21 cellular contexts compared by ENCODE assay signal in the genomic region with DNA sequence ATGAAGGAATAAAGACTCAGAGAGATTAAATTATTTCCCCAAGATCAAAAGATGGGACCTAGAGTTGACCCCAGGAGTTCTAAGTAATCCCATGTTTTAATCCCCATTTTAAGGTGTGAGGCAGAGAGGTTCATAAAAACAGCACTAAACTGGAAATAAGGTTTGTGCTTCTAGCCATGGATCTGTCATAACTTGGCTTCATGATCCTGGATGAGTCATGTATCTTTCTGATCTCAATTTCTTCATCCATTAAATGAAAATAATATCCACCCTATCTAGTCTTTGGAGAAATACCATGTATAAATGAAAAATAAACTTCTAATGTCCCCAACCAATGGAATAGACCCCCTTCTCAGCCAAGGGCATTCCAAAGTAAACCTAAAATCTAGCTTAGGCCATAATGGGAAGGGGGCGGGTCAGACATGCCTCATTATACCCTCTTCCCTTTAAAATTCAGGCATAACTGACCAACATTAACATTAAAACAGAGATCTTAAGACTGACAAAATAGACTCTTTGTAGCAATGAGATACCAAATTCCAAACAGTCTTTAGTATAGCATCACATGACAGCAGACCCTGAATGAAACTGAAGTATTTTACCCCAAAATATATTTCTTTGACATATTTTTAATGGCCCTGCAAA. TPM values are rescaled to one million over a fixed set of nuclear protein-coding genes. Genes with fewer than 3 reads are reported as not detected.
DNase-seq lines count a peak whose midpoint lies in the region; ATAC-seq and TF ChIP-seq lines count a peak whose summit lies in the region.
"Had no signal": no experiment of that assay in that cellular context is flagged by ENCODE, and none has a peak within 500 bp of the region (broad histone marks: within the 10 kb centered on the region; RNA-seq: fewer than 3 reads in every experiment).

No MANE protein-coding gene starts in this region.

- H3K79me2 ChIP-seq in PC-3 (ENCODE audit: low read length) (no peaks in the 10 kb centered on the region), osteoblast (ENCODE audit: insufficient read depth, low read length) (no peaks in the 10 kb centered on the region)

- H3K27ac ChIP-seq in PC-3 (ENCODE audit: low read length) = no peak overlapping the region
- H3K27ac ChIP-seq in osteoblast (ENCODE audit: low read depth, low read length) = peak overlapping the region; percentile 3
- H3K27ac ChIP-seq: heart right ventricle, neural progenitor cell had no signal

- no peaks in the 10 kb centered on the region for H3K27me3 Mint-ChIP-seq in activated naive CD4-positive, alpha-beta T cell treated with anti-CD3 and anti-CD28 coated beads for 36 hours (ENCODE audit: low read depth)
- H3K27me3 Mint-ChIP-seq: activated CD4-positive, alpha-beta T cell treated with anti-CD3 and anti-CD28 coated beads, Interleukin-2, amount 10 ng/mL, durations not matched to agents 24 days and 14 days; B cell had no signal

- no peak overlapping the region for H3K27ac Mint-ChIP-seq in activated naive CD4-positive, alpha-beta T cell treated with anti-CD3 and anti-CD28 coated beads for 36 hours
- H3K27ac Mint-ChIP-seq: activated CD4-positive, alpha-beta T cell treated with anti-CD3 and anti-CD28 coated beads, Interleukin-2, amount 10 ng/mL, durations not matched to agents 24 days and 14 days; activated naive CD4-positive, alpha-beta T cell treated with anti-CD3 and anti-CD28 coated beads, Interleukin-2, amount 50 U/mL, for 72 hours; B cell; mesothelial cell of epicardium; neural progenitor cell had no signal

- intact Hi-C loops in PC-3 (cut with micrococcal nuclease) = no loop called here
- intact Hi-C loops in activated naive CD4-positive, alpha-beta T cell treated with anti-CD3 and anti-CD28 coated beads for 36 hours (cut with micrococcal nuclease) = no loop called here

- H3K4me1 ChIP-seq in PC-3 (ENCODE audit: insufficient read depth, low read length) = peaks cover 14% of the 10 kb centered on the region
- peaks cover 7% of the 10 kb centered on the region for H3K4me1 ChIP-seq in osteoblast (ENCODE audit: insufficient read depth, low read length)
- H3K4me1 ChIP-seq: neural progenitor cell had no signal

- H3K4me3 Mint-ChIP-seq in activated naive CD4-positive, alpha-beta T cell treated with anti-CD3 and anti-CD28 coated beads for 36 hours = no peak overlapping the region
- H3K4me3 Mint-ChIP-seq: activated CD4-positive, alpha-beta T cell treated with anti-CD3 and anti-CD28 coated beads, Interleukin-2, amount 10 ng/mL, durations not matched to agents 24 days and 14 days; B cell; mesothelial cell of epicardium; neural progenitor cell had no signal

- H3K36me3 ChIP-seq in PC-3 (ENCODE audit: low read depth, low read length) = no peaks in the 10 kb centered on the region
- H3K36me3 ChIP-seq in osteoblast (ENCODE audit: insufficient read depth, low read length) = no peaks in the 10 kb centered on the region
- H3K36me3 ChIP-seq: heart right ventricle, neural progenitor cell had no signal

- ATAC-seq in PC-3 = peak; percentile 80
- ATAC-seq in esophagus mucosa = peak; percentile 29
- no peak for ATAC-seq in GM21825 (IDR thresholded peaks at IDR 0.05; ENCODE audit: unreplicated experiment)
- ATAC-seq: activated naive CD4-positive, alpha-beta T cell treated with anti-CD3 and anti-CD28 coated beads, Interleukin-2, amount 50 U/mL, for 72 hours had no signal

- BruUV-seq in PC-3 (replicated peaks; lab: Mats Ljungman, UMichigan) = no TSS peak

- H3K4me2 ChIP-seq in PC-3 (ENCODE audit: low read length) = no peak overlapping the region
- H3K4me2 ChIP-seq in osteoblast (ENCODE audit: insufficient read depth, low read length) = no peak overlapping the region
- H3K4me2 ChIP-seq: neural progenitor cell had no signal

- POLR2A ChIA-PET in PC-3 (lab: Charles Lee; ENCODE audit: unreplicated experiment) = no interaction called here

- H3K4me3 ChIP-seq in PC-3 (ENCODE audit: low read length) (no peak overlapping the region), osteoblast (ENCODE audit: insufficient read depth, low read length) (no peak overlapping the region)
- H3K4me3 ChIP-seq: heart right ventricle, neural progenitor cell had no signal

- H2AFZ ChIP-seq in PC-3 (ENCODE audit: low read length) = no peak overlapping the region
- no peak overlapping the region for H2AFZ ChIP-seq in osteoblast (ENCODE audit: low read length)
- H2AFZ ChIP-seq: neural progenitor cell had no signal

- no peaks in the 10 kb centered on the region for H3K9me2 ChIP-seq in PC-3 (replicated peaks; ENCODE audit: low read length)

- H3K36me3 Mint-ChIP-seq in activated naive CD4-positive, alpha-beta T cell treated with anti-CD3 and anti-CD28 coated beads for 36 hours (ENCODE audit: low read depth) = no peaks in the 10 kb centered on the region
- H3K36me3 Mint-ChIP-seq: activated naive CD4-positive, alpha-beta T cell treated with anti-CD3 and anti-CD28 coated beads, Interleukin-2, amount 50 U/mL, for 72 hours; mesothelial cell of epicardium; neural progenitor cell had no signal

- no peaks in the 10 kb centered on the region for H3K9me3 ChIP-seq in PC-3 (ENCODE audit: low read length)
- H3K9me3 ChIP-seq in osteoblast (ENCODE audit: low read depth, low read length) = no peaks in the 10 kb centered on the region
- H3K9me3 ChIP-seq: heart right ventricle had no signal

- H3F3A ChIP-seq in PC-3 (ENCODE audit: low read length, unreplicated experiment) = no peaks in the 10 kb centered on the region

- no peak for TF ChIP-seq CTCF in PC-3 (conservative IDR thresholded peaks at IDR 0.05; ENCODE audit: low read depth, low read length)
- TF ChIP-seq CTCF in osteoblast (IDR thresholded peaks at IDR 0.05; ENCODE audit: extremely low read depth, low read depth, low read length) = no peak

- no peaks in the 10 kb centered on the region for H4K20me1 ChIP-seq in PC-3 (ENCODE audit: low read length)
- H4K20me1 ChIP-seq in osteoblast (ENCODE audit: insufficient read depth, low read length) = no peaks in the 10 kb centered on the region

- no peak overlapping the region for H3K9ac ChIP-seq in PC-3 (ENCODE audit: low read length)
- H3K9ac ChIP-seq: neural progenitor cell had no signal

- H3K4me1 Mint-ChIP-seq in activated naive CD4-positive, alpha-beta T cell treated with anti-CD3 and anti-CD28 coated beads for 36 hours (ENCODE audit: low read depth) = no peaks in the 10 kb centered on the region
- H3K4me1 Mint-ChIP-seq: activated CD4-positive, alpha-beta T cell treated with anti-CD3 and anti-CD28 coated beads, Interleukin-2, amount 10 ng/mL, durations not matched to agents 24 days and 14 days; B cell; mesothelial cell of epicardium; neural progenitor cell had no signal

- H3K27me3 ChIP-seq in PC-3 (ENCODE audit: low read length) (no peaks in the 10 kb centered on the region), osteoblast (ENCODE audit: insufficient read depth, low read length) (no peaks in the 10 kb centered on the region)
- H3K27me3 ChIP-seq: heart right ventricle, neural progenitor cell had no signal

- CTCF ChIA-PET in PC-3 (lab: Charles Lee) = interaction anchor here (0.6 kb wide), 1 partner anchor 154 kb away, joined by 7 read pairs; no protein-coding TSS in a partner anchor
- CTCF ChIA-PET in activated naive CD4-positive, alpha-beta T cell treated with anti-CD3 and anti-CD28 coated beads for 36 hours (lab: Charles Lee) = no interaction called here

- DNase-seq in AG20443 (ENCODE audit: low spot score) (peak; percentile 27), PC-3 (peak; percentile 62), osteoblast (ENCODE audit: insufficient read length, low spot score, missing footprints) (no peak), GOT3 (lab: John Stamatoyannopoulos, UW) (no peak), nucleus accumbens (lab: John Stamatoyannopoulos, UW) (no peak)
- DNase-seq in activated naive CD4-positive, alpha-beta T cell treated with anti-CD3 and anti-CD28 coated beads for 36 hours = no peak
- DNase-seq: activated CD4-positive, alpha-beta T cell treated with anti-CD3 and anti-CD28 coated beads, Interleukin-2, amount 10 ng/mL, durations not matched to agents 24 days and 14 days; Calu3; caudate nucleus; GF-D8; heart right ventricle; islet precursor cell; NCI-H1930; NCI-H69; stimulated activated CD4-positive, alpha-beta T cell treated with anti-CD3 and anti-CD28 coated beads, Interleukin-1b, Interleukin-23, amount 100 ng/mL, for 48 hours had no signal

- H3K9me3 Mint-ChIP-seq in activated naive CD4-positive, alpha-beta T cell treated with anti-CD3 and anti-CD28 coated beads for 36 hours = no peaks in the 10 kb centered on the region
- H3K9me3 Mint-ChIP-seq: activated CD4-positive, alpha-beta T cell treated with anti-CD3 and anti-CD28 coated beads, Interleukin-2, amount 10 ng/mL, durations not matched to agents 24 days and 14 days; activated naive CD4-positive, alpha-beta T cell treated with anti-CD3 and anti-CD28 coated beads, Interleukin-2, amount 50 U/mL, for 72 hours; mesothelial cell of epicardium; neural progenitor cell had no signal

RNA-seq across cellular contexts. Expression of a gene that starts 47.8 kb away (rescaled TPM):
- total RNA-seq in PC-3 (2014; rRNA removed) = 16.3 and 20.4 TPM in 2 replicates
- 1.3 TPM for total RNA-seq in esophagus mucosa
- 36.5 and 36.6 TPM in 2 replicates for total RNA-seq in osteoblast
- 1 to 10 TPM; 2.7 to 3.5 TPM for total RNA-seq in activated naive CD4-positive, alpha-beta T cell treated with anti-CD3 and anti-CD28 coated beads for 36 hours

Comparison
In these comparisons a context has a peak if more than half of its experiments do, and no peak if none do; other contexts are left out.
1. DNase-seq: peak in AG20443 (single experiment) and PC-3 (single experiment); none in osteoblast (single experiment), GOT3 (single experiment), activated naive CD4-positive, alpha-beta T cell treated with anti-CD3 and anti-CD28 coated beads for 36 hours (single experiment) and nucleus accumbens (0 of 56).